10 cellular contexts compared by ENCODE assay signal in genomic region chr5:62689599-62690368, GRCh38.
DNase-seq lines count a peak whose midpoint lies in the region; ATAC-seq and FAIRE-seq lines count a peak whose summit lies in the region.
"Had no signal": no experiment of that assay in that cellular context is flagged by ENCODE, and none has a peak within 500 bp of the region (broad histone marks: within the 10 kb centered on the region; RNA-seq: fewer than 3 reads in every experiment).

No MANE protein-coding gene starts in this region.

- FAIRE-seq in small intestine (lab: Jason Lieb, UNC) = no peak
- FAIRE-seq: keratinocyte had no signal

- H3K36me3 ChIP-seq in small intestine (ENCODE audit: control insufficient read depth in 2 of 2, insufficient read depth in 2 of 2, low read length in 2 of 2) = no peaks in the 10 kb centered on the region
- H3K36me3 ChIP-seq: HAP-1 had no signal

- WGBS in small intestine, 3 donors = 52 to 61% (median 55%) methylated on average over 9 of the region's 9 CpGs

- H3K9me3 ChIP-seq in small intestine (ENCODE audit: control insufficient read depth, low read depth) = no peaks in the 10 kb centered on the region
- H3K9me3 ChIP-seq: HAP-1 had no signal

- H3K36me3 Mint-ChIP-seq in T-helper 2 cell treated with Interferon-gamma antibody and Interleukin-4, amounts not matched to agents 5 μg/mL and 100 μg/mL, for 36 hours (ENCODE audit: low read depth) = no peaks in the 10 kb centered on the region

- H3K27me3 ChIP-seq in small intestine (ENCODE audit: control insufficient read depth in 2 of 2, insufficient read depth in 2 of 2, low read length in 2 of 2) = no peaks in the 10 kb centered on the region

- peak overlapping the region in 1 of 2 donors; percentile 39 for H3K27ac ChIP-seq in small intestine (ENCODE audit: low read depth in 1 of 2, low read length in 1 of 2)

- H3K27ac Mint-ChIP-seq in T-helper 2 cell treated with Interferon-gamma antibody and Interleukin-4, amounts not matched to agents 5 μg/mL and 100 μg/mL, for 36 hours = peak overlapping the region; percentile 49

- H3K4me3 ChIP-seq in small intestine (ENCODE audit: low read depth in 1 of 2, low read length in 2 of 2) = no peak overlapping the region
- H3K4me3 ChIP-seq: HAP-1 had no signal

- ATAC-seq in GM18858 (IDR thresholded peaks at IDR 0.05; ENCODE audit: unreplicated experiment) = peak; percentile 57
- ATAC-seq in HG02588 (IDR thresholded peaks at IDR 0.05; ENCODE audit: unreplicated experiment) = peak; percentile 42

- DNase-seq in T-helper 2 cell treated with Interferon-gamma antibody and Interleukin-4, amounts not matched to agents 5 μg/mL and 100 μg/mL, for 36 hours (ENCODE audit: low spot score) = no peak
- DNase-seq in pons (ENCODE audit: low spot score) (peak; percentile 42), NCI-H2081 (lab: John Stamatoyannopoulos, UW) (no peak), small intestine (no peak), NCI-H1436 (lab: John Stamatoyannopoulos, UW) (no peak)
- DNase-seq: KG1 had no signal

- no peaks in the 10 kb centered on the region for H3K4me1 ChIP-seq in small intestine (ENCODE audit: control insufficient read depth in 2 of 2, insufficient read depth in 1 of 2, low read depth in 1 of 2, low read length in 1 of 2)
- H3K4me1 ChIP-seq: HAP-1 had no signal

- peak overlapping the region; percentile 52 for H3K4me3 Mint-ChIP-seq in T-helper 2 cell treated with Interferon-gamma antibody and Interleukin-4, amounts not matched to agents 5 μg/mL and 100 μg/mL, for 36 hours

- H3K27me3 Mint-ChIP-seq in T-helper 2 cell treated with Interferon-gamma antibody and Interleukin-4, amounts not matched to agents 5 μg/mL and 100 μg/mL, for 36 hours (ENCODE audit: low read depth) = no peaks in the 10 kb centered on the region

- peaks cover 9% of the 10 kb centered on the region for H3K4me1 Mint-ChIP-seq in T-helper 2 cell treated with Interferon-gamma antibody and Interleukin-4, amounts not matched to agents 5 μg/mL and 100 μg/mL, for 36 hours (ENCODE audit: low read depth)

- peaks cover 2% of the 10 kb centered on the region for H3K9me3 Mint-ChIP-seq in T-helper 2 cell treated with Interferon-gamma antibody and Interleukin-4, amounts not matched to agents 5 μg/mL and 100 μg/mL, for 36 hours
